In genomic region chr11:118971646-118972045, GRCh38 we compare ENCODE assay signal across 1 cellular context.
TF ChIP-seq lines count a peak whose summit lies in the region.

Gene FOXR1, plus strand, starts transcription at chr11:118971761. Its CDS starts 171 bp downstream, at chr11:118971932.

TF ChIP-seq in GM23338, 12 proteins besides CTCF, POLR2A, EP300 and RAD21 (continued from another document):
- TF ChIP-seq ETS1 (IDR thresholded peaks at IDR 0.05) (no peak), JUNB (IDR thresholded peaks at IDR 0.05; ENCODE audit: unreplicated experiment) (no peak), ZNF114 (CRISPR knock-in tag; IDR thresholded peaks at IDR 0.05) (no peak), REST (IDR thresholded peaks at IDR 0.05; ENCODE audit: unreplicated experiment) (no peak), NANOG (IDR thresholded peaks at IDR 0.05; ENCODE audit: borderline replicate concordance) (no peak)
